ENCODE assay signal across 18 cellular contexts in genomic region chr4:900721-901120, GRCh38. TPM values are rescaled to one million over a fixed set of nuclear protein-coding genes. Genes with fewer than 3 reads are reported as not detected.
DNase-seq lines count a peak whose midpoint lies in the region; ATAC-seq and TF ChIP-seq lines count a peak whose summit lies in the region.
"Had no signal": no experiment of that assay in that cellular context is flagged by ENCODE, and none has a peak within 500 bp of the region (broad histone marks: within the 10 kb centered on the region; RNA-seq: fewer than 3 reads in every experiment).

No MANE protein-coding gene starts in this region.

- H3K4me1 Mint-ChIP-seq in activated T-cell treated with anti-CD3 and anti-CD28 coated beads, Interleukin-2, amount 50 U/mL, for 72 hours (ENCODE audit: low read depth), result no peaks in the 10 kb centered on the region
- no peaks in the 10 kb centered on the region for H3K4me1 Mint-ChIP-seq in stimulated activated naive CD8-positive, alpha-beta T cell treated with anti-CD3 and anti-CD28 coated beads, Interleukin-15, Interleukin-2, amounts not matched to agents 100 ng/mL and 50 ng/mL, for 24 hours (ENCODE audit: low read depth)
- H3K4me1 Mint-ChIP-seq in progenitor cell of endocrine pancreas (ENCODE audit: low read depth), result no peaks in the 10 kb centered on the region
- H3K4me1 Mint-ChIP-seq: CD14-positive monocyte had no signal

- DNase-seq in activated T-cell treated with anti-CD3 and anti-CD28 coated beads, Interleukin-2, amount 50 U/mL, for 72 hours, result no peak
- DNase-seq in activated T-cell treated with anti-CD3 and anti-CD28 coated beads for 4 hours, result no peak
- DNase-seq in stimulated activated naive CD8-positive, alpha-beta T cell treated with anti-CD3 and anti-CD28 coated beads, Interleukin-15, Interleukin-2, amounts not matched to agents 100 U/mL and 50 U/mL, for 24 hours, result no peak
- no peak for DNase-seq in progenitor cell of endocrine pancreas (ENCODE audit: low spot score, unreplicated experiment)
- DNase-seq in central memory CD4-positive, alpha-beta T cell, result no peak
- no peak for DNase-seq in NK-92 treated with Interleukin-12 subunit alpha and Interleukin-12 subunit beta, amount 100 ng/mL, for 24 hours (lab: John Stamatoyannopoulos, UW)
- DNase-seq: 8988T; CD4-positive, alpha-beta memory T cell; DMS153; DMS79 treated with DMSO at 0.1 percent for 48 hours; GF-D8; GOT3; H7; HFFc6 had no signal

- peaks cover 2 to 11% of the 10 kb centered on the region in 2 donors for H3K36me3 Mint-ChIP-seq in activated T-cell treated with anti-CD3 and anti-CD28 coated beads, Interleukin-2, amount 50 U/mL, for 72 hours (ENCODE audit: insufficient read depth in 2 of 2)
- H3K36me3 Mint-ChIP-seq in stimulated activated naive CD8-positive, alpha-beta T cell treated with anti-CD3 and anti-CD28 coated beads, Interleukin-15, Interleukin-2, amounts not matched to agents 100 ng/mL and 50 ng/mL, for 24 hours (ENCODE audit: low read depth), result peaks cover 38% of the 10 kb centered on the region
- peaks cover 4% of the 10 kb centered on the region for H3K36me3 Mint-ChIP-seq in progenitor cell of endocrine pancreas (ENCODE audit: insufficient read depth)

- peaks cover 0 to 2% of the 10 kb centered on the region in 2 donors for H3K9me3 Mint-ChIP-seq in activated T-cell treated with anti-CD3 and anti-CD28 coated beads, Interleukin-2, amount 50 U/mL, for 72 hours
- H3K9me3 Mint-ChIP-seq in stimulated activated naive CD8-positive, alpha-beta T cell treated with anti-CD3 and anti-CD28 coated beads, Interleukin-15, Interleukin-2, amounts not matched to agents 100 ng/mL and 50 ng/mL, for 24 hours, result no peaks in the 10 kb centered on the region
- no peaks in the 10 kb centered on the region for H3K9me3 Mint-ChIP-seq in progenitor cell of endocrine pancreas (ENCODE audit: low read depth)
- H3K9me3 Mint-ChIP-seq: HFFc6 had no signal

- H3K4me3 Mint-ChIP-seq in activated T-cell treated with anti-CD3 and anti-CD28 coated beads, Interleukin-2, amount 50 U/mL, for 72 hours, result no peak overlapping the region
- H3K4me3 Mint-ChIP-seq in stimulated activated naive CD8-positive, alpha-beta T cell treated with anti-CD3 and anti-CD28 coated beads, Interleukin-15, Interleukin-2, amounts not matched to agents 100 ng/mL and 50 ng/mL, for 24 hours, result no peak overlapping the region
- H3K4me3 Mint-ChIP-seq in progenitor cell of endocrine pancreas (ENCODE audit: low read depth), result no peak overlapping the region
- H3K4me3 Mint-ChIP-seq: CD14-positive monocyte; CD4-positive, alpha-beta memory T cell; HFFc6 had no signal

- H3K27ac Mint-ChIP-seq in activated T-cell treated with anti-CD3 and anti-CD28 coated beads, Interleukin-2, amount 50 U/mL, for 72 hours, result peak overlapping the region; percentile 85
- peak overlapping the region; percentile 15 for H3K27ac Mint-ChIP-seq in stimulated activated naive CD8-positive, alpha-beta T cell treated with anti-CD3 and anti-CD28 coated beads, Interleukin-15, Interleukin-2, amounts not matched to agents 100 ng/mL and 50 ng/mL, for 24 hours
- H3K27ac Mint-ChIP-seq in progenitor cell of endocrine pancreas, result peak overlapping the region; percentile 45
- H3K27ac Mint-ChIP-seq: HFFc6 had no signal

- no peak for TF ChIP-seq CTCF in progenitor cell of endocrine pancreas (IDR thresholded peaks at IDR 0.05; ENCODE audit: unreplicated experiment)

- ATAC-seq in activated T-cell treated with anti-CD3 and anti-CD28 coated beads, Interleukin-2, amount 50 U/mL, for 72 hours (replicated peaks in 1 of 2), result no peak
- ATAC-seq in stimulated activated naive CD8-positive, alpha-beta T cell treated with anti-CD3 and anti-CD28 coated beads, Interleukin-15, Interleukin-2, amounts not matched to agents 100 U/mL and 50 U/mL, for 24 hours, result no peak
- ATAC-seq in GM21367 (IDR thresholded peaks at IDR 0.05; ENCODE audit: unreplicated experiment), result no peak
- ATAC-seq: HCT116 had no signal

- H3K27me3 Mint-ChIP-seq in activated T-cell treated with anti-CD3 and anti-CD28 coated beads, Interleukin-2, amount 50 U/mL, for 72 hours (ENCODE audit: low read depth), result no peaks in the 10 kb centered on the region
- H3K27me3 Mint-ChIP-seq in stimulated activated naive CD8-positive, alpha-beta T cell treated with anti-CD3 and anti-CD28 coated beads, Interleukin-15, Interleukin-2, amounts not matched to agents 100 ng/mL and 50 ng/mL, for 24 hours, result no peaks in the 10 kb centered on the region
- H3K27me3 Mint-ChIP-seq in progenitor cell of endocrine pancreas, result no peaks in the 10 kb centered on the region
- H3K27me3 Mint-ChIP-seq: CD4-positive, alpha-beta memory T cell had no signal

RNA-seq across cellular contexts. Expression of gene GAK, which starts 31.4 kb away (rescaled TPM):
- 100 to 1,000 TPM; 136 to 140 TPM for total RNA-seq in activated T-cell treated with anti-CD3 and anti-CD28 coated beads, Interleukin-2, amount 50 U/mL, for 72 hours
- 116 and 119 TPM in 2 replicates for total RNA-seq in progenitor cell of endocrine pancreas

RNA-seq across cellular contexts. Expression of gene TMEM175, which starts 31.5 kb away (rescaled TPM):
- 10 to 100 TPM; 21.0 to 22.0 TPM for total RNA-seq in activated T-cell treated with anti-CD3 and anti-CD28 coated beads, Interleukin-2, amount 50 U/mL, for 72 hours
- 29.1 and 30.6 TPM in 2 replicates for total RNA-seq in progenitor cell of endocrine pancreas

Comparison
In these comparisons a context has a peak if more than half of its experiments do, and no peak if none do; other contexts are left out.
1. H3K27ac Mint-ChIP-seq: peak in every context shown above with its lines; median percentile 85 in activated T-cell treated with anti-CD3 and anti-CD28 coated beads, Interleukin-2, amount 50 U/mL, for 72 hours; 45 in progenitor cell of endocrine pancreas; 15 in stimulated activated naive CD8-positive, alpha-beta T cell treated with anti-CD3 and anti-CD28 coated beads, Interleukin-15, Interleukin-2, amounts not matched to agents 100 ng/mL and 50 ng/mL, for 24 hours.